18 cellular contexts compared by ENCODE assay signal in genomic region chr1:113053344-113054138, GRCh38. TPM values are rescaled to one million over a fixed set of nuclear protein-coding genes. Genes with fewer than 3 reads are reported as not detected.
DNase-seq lines count a peak whose midpoint lies in the region; ATAC-seq, FAIRE-seq and TF ChIP-seq lines count a peak whose summit lies in the region.
"Had no signal": no experiment of that assay in that cellular context is flagged by ENCODE, and none has a peak within 500 bp of the region (broad histone marks: within the 10 kb centered on the region; RNA-seq: fewer than 3 reads in every experiment).

No MANE protein-coding gene starts in this region.

- no peak overlapping the region for H2BK20ac ChIP-seq in H9 (ENCODE audit: low read depth, low read length, poor library complexity, severe bottlenecking)

- H3K4me2 ChIP-seq in H9 (ENCODE audit: insufficient read depth, insufficient read length, low read length) (peak overlapping the region; percentile 4), K562 (ENCODE audit: insufficient read depth, low read length) (no peak overlapping the region)

- H2BK15ac ChIP-seq in H9 (ENCODE audit: low read depth, low read length) = no peak overlapping the region

- peak overlapping the region; percentile 33 for H3K27ac ChIP-seq in C4-2B
- H3K27ac ChIP-seq in H9 (ENCODE audit: insufficient read length, low read depth, low read length) = peak overlapping the region; percentile 59
- H3K27ac ChIP-seq in K562 (ENCODE audit: extremely low read depth, low read depth, low read length) = no peak overlapping the region
- H3K27ac ChIP-seq in WERI-Rb-1 = no peak overlapping the region
- no peak overlapping the region for H3K27ac ChIP-seq in lower lobe of right lung

- no peak overlapping the region for H2BK5ac ChIP-seq in H9 (ENCODE audit: insufficient read length, low read length)

- no peak for TF ChIP-seq EP300 in K562 (IDR thresholded peaks at IDR 0.05; ENCODE audit: low read length)

- H3K23me2 ChIP-seq in H9 (ENCODE audit: insufficient read length, low read depth, low read length, poor library complexity, severe bottlenecking) = no peaks in the 10 kb centered on the region

- no peak for TF ChIP-seq RAD21 in K562 (CRISPR knock-in tag; conservative IDR thresholded peaks at IDR 0.05 in 1 of 2, IDR thresholded peaks at IDR 0.05 in 1 of 2)

- no peak for TF ChIP-seq CTCF in C4-2B (conservative IDR thresholded peaks at IDR 0.05)
- TF ChIP-seq CTCF in H9 (conservative IDR thresholded peaks at IDR 0.05) = no peak
- no peak for TF ChIP-seq CTCF in K562 (IDR thresholded peaks at IDR 0.05 in 2 of 3, conservative IDR thresholded peaks at IDR 0.05 in 1 of 3; ENCODE audit: insufficient read depth in 2 of 3, low read depth in 1 of 3, low read length in 3 of 3)
- TF ChIP-seq CTCF in WERI-Rb-1 (IDR thresholded peaks at IDR 0.05; ENCODE audit: low read depth, low read length) = no peak
- TF ChIP-seq CTCF in lower lobe of right lung (IDR thresholded peaks at IDR 0.05) = no peak

- intact Hi-C loops in K562 (cut with micrococcal nuclease) = no loop called here
- intact Hi-C loops in left colon (cut with DNase I, micrococcal nuclease) = no loop called here
- intact Hi-C loops in lower lobe of right lung (cut with DNase I) = no loop called here

- no peak for FAIRE-seq in K562 (lab: Jason Lieb, UNC)

- H2BK120ac ChIP-seq in H9 (ENCODE audit: low read depth, low read length, poor library complexity, severe bottlenecking) = no peak overlapping the region

- H3K36me3 Mint-ChIP-seq in H9 (ENCODE audit: insufficient read depth in 1 of 3, low read depth in 3 of 3) = no peaks in the 10 kb centered on the region
- H3K36me3 Mint-ChIP-seq: CD4-positive, alpha-beta memory T cell had no signal

- H3K4me3 Mint-ChIP-seq in H9 = no peak overlapping the region; a peak in 1 of 5 replicates
- H3K4me3 Mint-ChIP-seq: CD4-positive, alpha-beta memory T cell had no signal

- no peaks in the 10 kb centered on the region for H4K20me1 ChIP-seq in H9 (ENCODE audit: control insufficient read depth, insufficient read depth, insufficient read length)
- H4K20me1 ChIP-seq in K562 (replicated peaks; ENCODE audit: control insufficient read depth, insufficient read depth, low read length) = no peaks in the 10 kb centered on the region

- H4K5ac ChIP-seq in H9 (ENCODE audit: insufficient read length, low read depth, low read length) = no peak overlapping the region

- H4K8ac ChIP-seq in H9 (replicated peaks; ENCODE audit: insufficient read length, low read depth, low read length) = no peak overlapping the region

- H3K9me1 ChIP-seq in K562 (ENCODE audit: control insufficient read depth, insufficient read depth, low read length) = no peaks in the 10 kb centered on the region

- TF ChIP-seq POLR2A in K562 (conservative IDR thresholded peaks at IDR 0.05) = no peak

- H3K23ac ChIP-seq in H9 (ENCODE audit: insufficient read length, low read depth, low read length) = no peak overlapping the region

- no peak overlapping the region for H3K14ac ChIP-seq in H9 (ENCODE audit: insufficient read depth, low read length)

- DNase-seq in H9 (no peak), K562 (ENCODE audit: extremely low read depth in 1 of 4, low spot score in 3 of 4) (no peak), left colon (no peak), WERI-Rb-1 (no peak), lower lobe of right lung (no peak)
- DNase-seq: ACHN; Calu3; CD4-positive, alpha-beta memory T cell; DMS53; Karpas-422; MM.1S; NCI-H1092 treated with DMSO at 0.1 percent for 48 hours; NCI-H2227 treated with DMSO at 0.1 percent for 48 hours; NCI-H524 had no signal

- POLR2A ChIA-PET in K562 (lab: Yijun Ruan, JAX) = no interaction called here

- no peak overlapping the region for H2BK12ac ChIP-seq in H9 (ENCODE audit: insufficient read length, low read depth, low read length)

- H3K36me3 ChIP-seq in K562 (ENCODE audit: control insufficient read depth, insufficient read depth, low read length) = no peaks in the 10 kb centered on the region
- no peaks in the 10 kb centered on the region for H3K36me3 ChIP-seq in WERI-Rb-1
- no peaks in the 10 kb centered on the region for H3K36me3 ChIP-seq in lower lobe of right lung

- H3K56ac ChIP-seq in H9 (ENCODE audit: insufficient read length, low read depth, low read length) = no peak overlapping the region

- H2AFZ ChIP-seq in H9 (ENCODE audit: low read length) (no peak overlapping the region), K562 (ENCODE audit: low read depth, low read length) (no peak overlapping the region)

- H3K9me3 ChIP-seq in H9 (ENCODE audit: control insufficient read depth, low read depth, low read length) (no peaks in the 10 kb centered on the region), K562 (replicated peaks; ENCODE audit: control insufficient read depth, insufficient read depth, low read depth, low read length) (no peaks in the 10 kb centered on the region), WERI-Rb-1 (ENCODE audit: severe bottlenecking) (no peaks in the 10 kb centered on the region), lower lobe of right lung (no peaks in the 10 kb centered on the region)

- H3K4me1 Mint-ChIP-seq in H9 = peaks cover 26 to 34% of the 10 kb centered on the region in 2 experiments

- H3K27me3 ChIP-seq in H9 (ENCODE audit: insufficient read depth, low read length) (no peaks in the 10 kb centered on the region), K562 (ENCODE audit: control insufficient read depth in 2 of 2, insufficient read depth in 2 of 2, low read length in 2 of 2) (no peaks in the 10 kb centered on the region), WERI-Rb-1 (ENCODE audit: insufficient read depth, low read depth, severe bottlenecking) (no peaks in the 10 kb centered on the region), lower lobe of right lung (ENCODE audit: low read depth) (no peaks in the 10 kb centered on the region)

- CTCF ChIA-PET in K562 (lab: Yijun Ruan, JAX; ENCODE audit: low intra/inter-chr PET ratio) = interaction anchor here (0.6 kb wide), 1 partner anchor 335 kb away, joined by 5 read pairs; a partner anchor contains a TSS

- no peak overlapping the region for H3K4ac ChIP-seq in H9 (ENCODE audit: low read depth, low read length)

- H3K79me1 ChIP-seq in H9 (ENCODE audit: insufficient read depth, low read depth, low read length, poor library complexity, severe bottlenecking) = no peaks in the 10 kb centered on the region

- peak overlapping the region in 2 of 3 experiments; percentile 56 to 69 for H3K27ac Mint-ChIP-seq in H9

- H4K91ac ChIP-seq in H9 (ENCODE audit: insufficient read length, low read depth, low read length) = no peak overlapping the region

- H3K18ac ChIP-seq in H9 (ENCODE audit: insufficient read length, low read depth, low read length) = no peak overlapping the region

- H2AK5ac ChIP-seq in H9 (ENCODE audit: insufficient read length, low read length) = no peak overlapping the region

- H3K9me3 Mint-ChIP-seq in H9 = no peaks in the 10 kb centered on the region
- H3K9me3 Mint-ChIP-seq: CD4-positive, alpha-beta memory T cell had no signal

- H3K9ac ChIP-seq in H9 (ENCODE audit: extremely low read depth, insufficient read length, low read length) = no peak overlapping the region
- H3K9ac ChIP-seq in K562 (ENCODE audit: insufficient read depth in 1 of 2, low read depth in 2 of 2, low read length in 2 of 2) = no peak overlapping the region

- H3K4me1 ChIP-seq in H9 (ENCODE audit: insufficient read depth, low read length) = peaks cover 16% of the 10 kb centered on the region
- H3K4me1 ChIP-seq in K562 (replicated peaks in 1 of 2; ENCODE audit: control insufficient read depth in 2 of 2, insufficient read depth in 2 of 2, low read length in 2 of 2) = peaks cover 0 to under 1% of the 10 kb centered on the region in 2 experiments; a peak in 2 of 5 replicates
- no peaks in the 10 kb centered on the region for H3K4me1 ChIP-seq in lower lobe of right lung

- no peak overlapping the region for H3T11ph ChIP-seq in H9 (ENCODE audit: low read length)

- H3K79me2 ChIP-seq in H9 (ENCODE audit: insufficient read depth, low read length) (no peaks in the 10 kb centered on the region), K562 (ENCODE audit: control insufficient read depth, insufficient read depth, low read length) (no peaks in the 10 kb centered on the region)

- ATAC-seq in K562 (peak; percentile 68), left colon (peak; percentile 13), HG03097 (IDR thresholded peaks at IDR 0.05; ENCODE audit: low FRiP score, unreplicated experiment) (no peak), lower lobe of right lung (no peak)
- ATAC-seq: HCT116, Panc1 had no signal

- H3K4me3 ChIP-seq in K562 (no peak overlapping the region), WERI-Rb-1 (ENCODE audit: low read depth, low read length) (no peak overlapping the region), lower lobe of right lung (no peak overlapping the region)

- H3K27me3 Mint-ChIP-seq in H9 (ENCODE audit: low read depth) = no peaks in the 10 kb centered on the region
- H3K27me3 Mint-ChIP-seq: CD4-positive, alpha-beta memory T cell had no signal

- BruUV-seq in K562 (replicated peaks; lab: Mats Ljungman, UMichigan) = no TSS peak

- no CpG with 5 or more reads among the region's 12 CpGs for WGBS in H9 (ENCODE audit: extremely low coverage, insufficient read length, low lambda C conversion rate)
- 35% methylated on average over 12 of the region's 12 CpGs for WGBS in K562 (ENCODE audit: insufficient coverage, low coverage, missing lambda C conversion rate)

- in situ Hi-C loops in K562 (cut with MboI) = no loop called here

TF ChIP-seq in K562, 482 proteins besides CTCF, POLR2A, EP300 and RAD21 (continues in another document):
- TF ChIP-seq ZNF184 (CRISPR knock-in tag; IDR thresholded peaks at IDR 0.05) = peak; percentile 79; the same call in 1 of the 2 replicates

RNA-seq across cellular contexts. Expression of gene LRIG2, which starts 19.5 kb away (rescaled TPM):
- 21.2 and 23.2 TPM in 2 replicates for total RNA-seq in H9 (2021)
- total RNA-seq in K562 (2011; cell fraction: chromatin; rRNA removed; ENCODE audit: low replicate concordance) = 95.5 and 187 TPM in 2 replicates
- 53.9 and 56.3 TPM in 2 replicates for total RNA-seq in K562 (2011; cell fraction: nucleolus; rRNA removed)
- total RNA-seq in K562 (2011; cell fraction: nucleoplasm; rRNA removed) = 89.7 and 114 TPM in 2 replicates
- 6.2 and 11.8 TPM in 2 replicates for total RNA-seq in K562 (2014; rRNA removed)
- total RNA-seq in K562 (2014; rRNA removed; fragmentation: Illumina TruSeq; extraction: Trizol) = 17.9 and 23.7 TPM in 2 replicates
- 19.7 and 22.4 TPM in 2 replicates for total RNA-seq in K562 (2015; rRNA removed; fragmentation: Illumina TruSeq; extraction: Trizol)
- total RNA-seq in K562 (2021) = 13.7 and 15.6 TPM in 2 replicates
- polyA plus RNA-seq in K562 (2011; rRNA removed) = 28.1 and 28.5 TPM in 2 replicates
- 10.5 and 18.9 TPM in 2 replicates for polyA plus RNA-seq in K562 (2011; cell fraction: cytosol; rRNA removed)
- polyA plus RNA-seq in K562 (2011; cell fraction: nucleus; rRNA removed) = 41.4 and 45.7 TPM in 2 replicates
- polyA plus RNA-seq in K562 (2012) = 5.2 and 6.4 TPM in 2 replicates
- 10.1 and 12.4 TPM in 2 replicates for polyA plus RNA-seq in K562 (2014; fragmentation: Illumina TruSeq; extraction: Trizol)
- polyA plus RNA-seq in K562 (2014; fragmentation: Nextera tagmentation; extraction: Ambion mirVana) = 1 to 10 TPM; 1.8 to 3.3 TPM
- polyA plus RNA-seq in K562 (2014; rRNA removed) = 8.5 and 11.5 TPM in 2 replicates
- polyA minus RNA-seq in K562 (2011; rRNA and poly(A)+ RNA removed) = 53.8 and 63.7 TPM in 2 replicates
- polyA minus RNA-seq in K562 (2011; cell fraction: cytosol; rRNA and poly(A)+ RNA removed) = 16.4 and 17.7 TPM in 2 replicates
- 23.0 and 42.1 TPM in 2 replicates for polyA minus RNA-seq in K562 (2011; cell fraction: nucleus; rRNA and poly(A)+ RNA removed)
- 10 to 100 TPM; 16.4 to 20.1 TPM for total RNA-seq in left colon
- 15.0 TPM for total RNA-seq in lower lobe of right lung

Comparison
In these comparisons a context has a peak if more than half of its experiments do, and no peak if none do; other contexts are left out.
1. H3K27ac ChIP-seq: peak in C4-2B (single experiment) and H9 (single experiment); none in K562 (single experiment), WERI-Rb-1 (single experiment) and lower lobe of right lung (single experiment).
2. ATAC-seq: peak in K562 (single experiment) and left colon (single experiment); none in HG03097 (single experiment) and lower lobe of right lung (0 of 2).